In genomic region chr18:49052891-49053644, GRCh38 we compare ENCODE assay signal across 8 cellular contexts.
DNase-seq lines count a peak whose midpoint lies in the region; ATAC-seq and FAIRE-seq lines count a peak whose summit lies in the region.

No MANE protein-coding gene starts in this region.

- no peak for ATAC-seq in activated CD4-positive, CD25-positive, alpha-beta regulatory T cell treated with anti-CD3 and anti-CD28 coated beads, Interleukin-2, amount 50 U/mL, for 24 hours

- intact Hi-C loops in posterior cingulate gyrus (cut with DNase I), result loop anchor here (10.0 kb wide), 1 partner anchor 378 kb away; no protein-coding TSS in a partner anchor

- DNase-seq in NCI-H1105 treated with DMSO at 0.1 percent for 48 hours (lab: John Stamatoyannopoulos, UW), result peak; percentile 19
- no peak for DNase-seq in NCI-H1105 (lab: John Stamatoyannopoulos, UW)
- DNase-seq in NOMO-1 treated with dmso at 0.1 percent for 144 hours (lab: John Stamatoyannopoulos, UW; ENCODE audit: unreplicated experiment), result peak; percentile 25
- peak; percentile 14 for DNase-seq in stimulated activated CD8-positive, alpha-beta memory T cell treated with anti-CD3 and anti-CD28 coated beads, Interleukin-4, amount 100 ng/mL, for 24 hours (ENCODE audit: low read depth)
- no peak for DNase-seq in COLO829 (ENCODE audit: low spot score)
- DNase-seq in posterior cingulate gyrus, result no peak

- FAIRE-seq in endometrium (lab: Jason Lieb, UNC), result peak; percentile 26

Comparison
In these comparisons a context has a peak if more than half of its experiments do, and no peak if none do; other contexts are left out.
1. DNase-seq: peak in NCI-H1105 treated with DMSO at 0.1 percent for 48 hours (single experiment), NOMO-1 treated with dmso at 0.1 percent for 144 hours (single experiment) and stimulated activated CD8-positive, alpha-beta memory T cell treated with anti-CD3 and anti-CD28 coated beads, Interleukin-4, amount 100 ng/mL, for 24 hours (single experiment); none in NCI-H1105 (single experiment), COLO829 (single experiment) and posterior cingulate gyrus (0 of 10).